ENCODE assay signal across 1 cellular context in the genomic region with DNA sequence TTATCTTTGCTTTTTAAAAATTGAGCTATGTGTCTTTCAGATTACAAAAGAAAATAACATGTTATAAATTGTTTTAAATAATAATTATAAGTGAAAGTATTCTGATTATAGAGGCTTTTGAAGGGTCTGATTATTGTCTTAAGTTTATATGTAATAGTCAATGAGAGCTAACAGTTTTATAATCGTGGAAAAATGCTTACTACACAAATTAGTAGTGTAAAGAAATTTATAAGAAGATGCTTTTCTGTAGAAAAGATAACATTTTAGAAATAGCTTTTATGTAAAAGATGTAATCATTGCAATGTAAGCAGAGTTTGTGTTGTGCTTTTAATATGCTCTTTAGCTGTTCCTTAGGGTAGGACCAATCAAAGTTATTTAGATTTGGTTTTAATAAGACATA.
TF ChIP-seq lines count a peak whose summit lies in the region.

No MANE protein-coding gene starts in this region.

TF ChIP-seq in K562, 482 proteins besides CTCF, POLR2A, EP300 and RAD21:
- TF ChIP-seq CEBPG (CRISPR knock-in tag; IDR thresholded peaks at IDR 0.05), result no peak
- no peak for TF ChIP-seq CEBPG (tag; conservative IDR thresholded peaks at IDR 0.05 in 1 of 2, IDR thresholded peaks at IDR 0.05 in 1 of 2)
- no peak for TF ChIP-seq MCM3 (IDR thresholded peaks at IDR 0.05)
- TF ChIP-seq MAFF (IDR thresholded peaks at IDR 0.05; ENCODE audit: low read length), result peak; percentile 28; the same call in 1 of the 2 replicates
- TF ChIP-seq C11orf30 (IDR thresholded peaks at IDR 0.05; ENCODE audit: low read depth), result peak; percentile 77
- no peak for TF ChIP-seq NFIC (IDR thresholded peaks at IDR 0.05)
- peak; percentile 4; the same call in 1 of the 2 replicates for TF ChIP-seq MAFK (IDR thresholded peaks at IDR 0.05; ENCODE audit: low read length)
- TF ChIP-seq SAFB (IDR thresholded peaks at IDR 0.05; ENCODE audit: borderline replicate concordance, low read depth, low read length), result no peak
- peak; percentile 30; the same call in 1 of the 2 replicates for TF ChIP-seq MAFG (tag; conservative IDR thresholded peaks at IDR 0.05)
- TF ChIP-seq, protein P1, sequence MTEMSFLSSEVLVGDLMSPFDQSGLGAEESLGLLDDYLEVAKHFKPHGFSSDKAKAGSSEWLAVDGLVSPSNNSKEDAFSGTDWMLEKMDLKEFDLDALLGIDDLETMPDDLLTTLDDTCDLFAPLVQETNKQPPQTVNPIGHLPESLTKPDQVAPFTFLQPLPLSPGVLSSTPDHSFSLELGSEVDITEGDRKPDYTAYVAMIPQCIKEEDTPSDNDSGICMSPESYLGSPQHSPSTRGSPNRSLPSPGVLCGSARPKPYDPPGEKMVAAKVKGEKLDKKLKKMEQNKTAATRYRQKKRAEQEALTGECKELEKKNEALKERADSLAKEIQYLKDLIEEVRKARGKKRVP (CRISPR knock-in tag; IDR thresholded peaks at IDR 0.05), result no peak
- TF ChIP-seq ZNF561 (CRISPR knock-in tag; conservative IDR thresholded peaks at IDR 0.05), result no peak
- no peak for TF ChIP-seq FUS (optimal IDR thresholded peaks at IDR 0.05; ENCODE audit: low read depth, low read length)
- TF ChIP-seq, protein P2, sequence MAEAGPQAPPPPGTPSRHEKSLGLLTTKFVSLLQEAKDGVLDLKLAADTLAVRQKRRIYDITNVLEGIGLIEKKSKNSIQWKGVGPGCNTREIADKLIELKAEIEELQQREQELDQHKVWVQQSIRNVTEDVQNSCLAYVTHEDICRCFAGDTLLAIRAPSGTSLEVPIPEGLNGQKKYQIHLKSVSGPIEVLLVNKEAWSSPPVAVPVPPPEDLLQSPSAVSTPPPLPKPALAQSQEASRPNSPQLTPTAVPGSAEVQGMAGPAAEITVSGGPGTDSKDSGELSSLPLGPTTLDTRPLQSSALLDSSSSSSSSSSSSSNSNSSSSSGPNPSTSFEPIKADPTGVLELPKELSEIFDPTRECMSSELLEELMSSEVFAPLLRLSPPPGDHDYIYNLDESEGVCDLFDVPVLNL (CRISPR knock-in tag; IDR thresholded peaks at IDR 0.05; ENCODE audit: low read depth), result no peak
- TF ChIP-seq, protein P3, sequence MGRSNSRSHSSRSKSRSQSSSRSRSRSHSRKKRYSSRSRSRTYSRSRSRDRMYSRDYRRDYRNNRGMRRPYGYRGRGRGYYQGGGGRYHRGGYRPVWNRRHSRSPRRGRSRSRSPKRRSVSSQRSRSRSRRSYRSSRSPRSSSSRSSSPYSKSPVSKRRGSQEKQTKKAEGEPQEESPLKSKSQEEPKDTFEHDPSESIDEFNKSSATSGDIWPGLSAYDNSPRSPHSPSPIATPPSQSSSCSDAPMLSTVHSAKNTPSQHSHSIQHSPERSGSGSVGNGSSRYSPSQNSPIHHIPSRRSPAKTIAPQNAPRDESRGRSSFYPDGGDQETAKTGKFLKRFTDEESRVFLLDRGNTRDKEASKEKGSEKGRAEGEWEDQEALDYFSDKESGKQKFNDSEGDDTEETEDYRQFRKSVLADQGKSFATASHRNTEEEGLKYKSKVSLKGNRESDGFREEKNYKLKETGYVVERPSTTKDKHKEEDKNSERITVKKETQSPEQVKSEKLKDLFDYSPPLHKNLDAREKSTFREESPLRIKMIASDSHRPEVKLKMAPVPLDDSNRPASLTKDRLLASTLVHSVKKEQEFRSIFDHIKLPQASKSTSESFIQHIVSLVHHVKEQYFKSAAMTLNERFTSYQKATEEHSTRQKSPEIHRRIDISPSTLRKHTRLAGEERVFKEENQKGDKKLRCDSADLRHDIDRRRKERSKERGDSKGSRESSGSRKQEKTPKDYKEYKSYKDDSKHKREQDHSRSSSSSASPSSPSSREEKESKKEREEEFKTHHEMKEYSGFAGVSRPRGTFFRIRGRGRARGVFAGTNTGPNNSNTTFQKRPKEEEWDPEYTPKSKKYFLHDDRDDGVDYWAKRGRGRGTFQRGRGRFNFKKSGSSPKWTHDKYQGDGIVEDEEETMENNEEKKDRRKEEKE (IDR thresholded peaks at IDR 0.05; ENCODE audit: borderline replicate concordance in 1 of 2, control insufficient read depth in 1 of 2, low read depth in 2 of 2, low read length in 1 of 2), result no peak
- TF ChIP-seq ZNF316 (IDR thresholded peaks at IDR 0.05), result peak; percentile 88
